8 cellular contexts compared by ENCODE assay signal in the genomic region with DNA sequence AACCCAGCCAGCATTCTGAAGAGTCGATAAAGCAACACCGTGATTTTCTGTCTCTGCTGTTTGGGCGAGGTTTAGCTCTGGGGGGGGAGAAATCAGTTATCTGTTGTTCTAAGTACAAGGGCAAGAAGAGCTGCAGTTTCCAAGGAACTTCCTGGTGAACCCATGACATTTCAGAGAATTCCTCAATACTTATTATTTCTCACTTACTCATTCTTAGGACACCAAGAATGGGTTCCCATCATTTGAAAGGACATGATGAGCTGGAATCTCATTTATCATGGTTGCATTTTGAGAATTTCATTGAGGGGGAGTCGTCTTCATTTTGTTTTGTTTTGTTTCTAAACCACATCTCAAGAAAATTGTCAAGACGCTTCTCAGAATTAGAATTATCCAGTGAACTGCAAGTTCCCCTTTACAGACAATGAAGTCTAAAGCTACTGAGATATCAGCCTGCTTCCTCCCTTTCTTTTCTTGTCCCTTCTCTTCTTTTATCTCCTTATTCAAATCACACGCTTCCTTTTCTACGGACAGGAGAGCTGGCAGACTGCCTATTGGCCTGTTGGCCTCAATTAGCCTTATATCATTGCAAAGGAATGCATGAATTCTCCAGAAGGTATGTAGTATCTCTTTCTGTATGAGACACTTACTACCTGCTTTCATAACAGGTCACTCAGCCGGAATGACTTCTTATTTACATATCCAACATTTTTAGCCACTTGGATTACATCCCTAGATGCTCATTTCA. TPM values are rescaled to one million over a fixed set of nuclear protein-coding genes. Genes with fewer than 3 reads are reported as not detected.
A peak's percentile ranks its signal among the peaks of the same experiment; 100 is the strongest.
DNase-seq lines count a peak whose midpoint lies in the region; ATAC-seq lines count a peak whose summit lies in the region.

No MANE protein-coding gene starts in this region.

- H3K4me1 ChIP-seq in mucosa of rectum (ENCODE audit: control insufficient read depth in 2 of 2, insufficient read depth in 2 of 2, low read length in 2 of 2) = peaks cover 10 to 28% of the 10 kb centered on the region in 2 donors

- H3K9ac ChIP-seq in mucosa of rectum (ENCODE audit: low read depth in 1 of 2, low read length in 2 of 2) = no peak overlapping the region

- no peak overlapping the region for H3K4me3 ChIP-seq in mucosa of rectum (ENCODE audit: low read length in 2 of 2)

- no peak for ATAC-seq in GM19328 (IDR thresholded peaks at IDR 0.05; ENCODE audit: unreplicated experiment)

- H3K9me3 ChIP-seq in mucosa of rectum (ENCODE audit: control insufficient read depth in 2 of 2, low read length in 2 of 2) = no peaks in the 10 kb centered on the region

- H3K36me3 ChIP-seq in mucosa of rectum (ENCODE audit: control insufficient read depth in 2 of 2, insufficient read depth in 2 of 2, low read length in 2 of 2) = no peaks in the 10 kb centered on the region

- DNase-seq in AG20443 (ENCODE audit: low spot score) (peak; percentile 57), NCI-H460 (ENCODE audit: extremely low read depth, low read depth) (peak; percentile 67), epithelial cell of prostate (ENCODE audit: low read depth, low spot score) (peak; percentile 74), NCI-H1417 treated with DMSO at 0.1 percent for 48 hours (lab: John Stamatoyannopoulos, UW) (no peak), NCI-H2107 (lab: John Stamatoyannopoulos, UW) (no peak)
- DNase-seq in activated naive CD4-positive, alpha-beta T cell treated with anti-CD3 and anti-CD28 coated beads, Interleukin-2, amount 50 U/mL, for 16 hours = no peak

- H3K27me3 ChIP-seq in mucosa of rectum (ENCODE audit: control insufficient read depth in 2 of 2, insufficient read depth in 2 of 2, low read length in 2 of 2) = no peaks in the 10 kb centered on the region

- H3K27ac ChIP-seq in epithelial cell of prostate = peak overlapping the region; percentile 77
- peak overlapping the region; percentile 38 to 41 for H3K27ac ChIP-seq in mucosa of rectum (ENCODE audit: low read depth in 2 of 2, low read length in 2 of 2)

RNA-seq across cellular contexts. Expression of a gene that starts 53.7 kb away (rescaled TPM):
- total RNA-seq in NCI-H460 (2014; rRNA removed; shearing (Covaris generic)) = 9.2 and 10.7 TPM in 2 replicates
- polyA plus RNA-seq in NCI-H460 (2014; cell fraction: nucleus; rRNA removed) = 1.8 and 4.2 TPM in 2 replicates

Comparison
In these comparisons a context has a peak if more than half of its experiments do, and no peak if none do; other contexts are left out.
1. DNase-seq: peak in AG20443 (single experiment), NCI-H460 (single experiment) and epithelial cell of prostate (single experiment); none in NCI-H1417 treated with DMSO at 0.1 percent for 48 hours (single experiment), NCI-H2107 (single experiment) and activated naive CD4-positive, alpha-beta T cell treated with anti-CD3 and anti-CD28 coated beads, Interleukin-2, amount 50 U/mL, for 16 hours (single experiment).